ENCODE assay signal across 6 cellular contexts in the genomic region with DNA sequence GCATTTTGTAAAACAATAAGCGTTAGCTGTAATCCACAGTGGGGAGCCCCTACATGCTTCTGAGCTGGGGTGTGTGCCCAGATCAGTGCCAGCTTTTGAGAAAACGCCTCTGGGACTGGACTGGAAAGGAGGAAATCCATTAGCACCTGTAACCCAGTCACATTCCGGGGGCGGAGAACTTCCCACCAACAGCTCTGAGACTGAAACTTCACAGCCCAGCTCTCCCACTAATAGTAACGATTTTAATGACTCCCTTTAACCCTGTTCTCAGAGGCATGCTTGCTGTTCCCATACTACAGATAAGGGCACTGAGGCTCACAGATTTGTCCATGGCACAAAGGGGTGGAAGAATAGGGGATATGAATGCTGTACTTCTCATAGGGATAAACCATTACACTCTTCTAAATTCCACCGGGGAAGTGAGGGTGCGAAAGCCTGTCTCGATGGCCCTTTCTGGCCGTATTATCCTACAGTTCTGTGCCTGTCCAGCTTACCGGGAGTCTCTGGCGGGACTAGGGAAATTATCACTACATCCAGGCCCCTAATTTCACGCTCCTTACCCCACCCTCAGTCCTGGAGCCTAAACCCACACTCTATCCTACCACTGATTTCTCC. TPM values are rescaled to one million over a fixed set of nuclear protein-coding genes. Genes with fewer than 3 reads are reported as not detected.
A peak's percentile ranks its signal among the peaks of the same experiment; 100 is the strongest.
DNase-seq lines count a peak whose midpoint lies in the region; ATAC-seq, FAIRE-seq and TF ChIP-seq lines count a peak whose summit lies in the region.

No MANE protein-coding gene starts in this region.

- DNase-seq in GM12891 (ENCODE audit: insufficient read length, low spot score) (no peak), HepG2 (ENCODE audit: low spot score) (no peak), inferior parietal cortex (ENCODE audit: extremely low spot score) (no peak)
- DNase-seq in activated CD4-positive, alpha-beta memory T cell treated with anti-CD3 and anti-CD28 coated beads for 36 hours, result peak; percentile 54
- DNase-seq in effector CD8-positive, alpha-beta T cell (lab: John Stamatoyannopoulos, UW), result no peak

- no peaks in the 10 kb centered on the region for H3K36me3 ChIP-seq in HepG2 (replicated peaks in 1 of 2; ENCODE audit: control insufficient read depth in 1 of 2, insufficient read depth in 2 of 2, low read length in 2 of 2)

- TF ChIP-seq RAD21 in HepG2 (CRISPR knock-in tag; IDR thresholded peaks at IDR 0.05), result no peak

- H3K4me2 ChIP-seq in HepG2 (ENCODE audit: low read depth, low read length), result peak overlapping the region; percentile 90

- peak; percentile 68 for FAIRE-seq in GM12891 (lab: Jason Lieb, UNC)
- FAIRE-seq in HepG2 (lab: Jason Lieb, UNC), result no peak

- no peaks in the 10 kb centered on the region for H3K9me3 ChIP-seq in HepG2 (ENCODE audit: low read length)

- TSS peak; percentile 73 for BruUV-seq in HepG2 (replicated peaks; lab: Mats Ljungman, UMichigan)

- H3K27me3 ChIP-seq in HepG2 (ENCODE audit: control insufficient read depth in 1 of 2, insufficient read depth in 2 of 2, low read length in 2 of 2), result peaks cover 0 to 4% of the 10 kb centered on the region in 2 experiments; a peak in 1 of 5 replicates

- H2AFZ ChIP-seq in HepG2 (ENCODE audit: low read length), result no peak overlapping the region

- peaks cover 4% of the 10 kb centered on the region for H3K36me3 Mint-ChIP-seq in activated CD4-positive, alpha-beta memory T cell treated with anti-CD3 and anti-CD28 coated beads for 36 hours

- TF ChIP-seq POLR2A in GM12891 (IDR thresholded peaks at IDR 0.05; ENCODE audit: low read depth, low read length) (no peak), HepG2 (IDR thresholded peaks at IDR 0.05; ENCODE audit: insufficient read depth in 1 of 2, low read depth in 2 of 2, low read length in 2 of 2) (no peak)

- POLR2A ChIA-PET in activated CD4-positive, alpha-beta memory T cell treated with anti-CD3 and anti-CD28 coated beads for 36 hours (lab: Charles Lee), result interaction anchor here (0.5 to 2.3 kb wide), 7 partner anchors 10 to 126 kb away, joined by 3 to 19 read pairs (median 4); a partner anchor contains a TSS
- POLR2A ChIA-PET in HepG2 (lab: Yijun Ruan, JAX), result interaction anchor here (1.7 to 2.9 kb wide), 5 partner anchors 9 to 40 kb away, joined by 12 to 33 read pairs (median 25); a partner anchor contains a TSS

- in situ Hi-C loops in HepG2 (cut with HindIII; ENCODE audit: extremely low pct_ligation_motif_present, low pct_unique_long_range_greater_than_20kb), result no loop called here

- ATAC-seq in HepG2, result peak; percentile 9; the same call in 1 of the 3 replicates
- ATAC-seq in GM19397 (IDR thresholded peaks at IDR 0.05; ENCODE audit: unreplicated experiment), result no peak

- H3K27ac Mint-ChIP-seq in activated CD4-positive, alpha-beta memory T cell treated with anti-CD3 and anti-CD28 coated beads for 36 hours, result peak overlapping the region; percentile 81

- peak overlapping the region; percentile 98 for H3K4me3 Mint-ChIP-seq in activated CD4-positive, alpha-beta memory T cell treated with anti-CD3 and anti-CD28 coated beads for 36 hours

- peaks cover 30% of the 10 kb centered on the region for H3K4me1 Mint-ChIP-seq in activated CD4-positive, alpha-beta memory T cell treated with anti-CD3 and anti-CD28 coated beads for 36 hours (ENCODE audit: low read depth)

- CTCF ChIA-PET in activated CD4-positive, alpha-beta memory T cell treated with anti-CD3 and anti-CD28 coated beads for 36 hours (lab: Charles Lee), result interaction anchor here (1.0 to 2.6 kb wide), 7 partner anchors 13 to 172 kb away, joined by 5 to 19 read pairs (median 9); a partner anchor contains a TSS
- CTCF ChIA-PET in HepG2 (lab: Yijun Ruan, JAX; ENCODE audit: low intra/inter-chr PET ratio, low total read pairs), result no interaction called here

- H3K4me3 ChIP-seq in HepG2 (replicated peaks in 1 of 3; ENCODE audit: insufficient read depth in 1 of 3, low read depth in 2 of 3, low read length in 3 of 3), result peak overlapping the region; percentile 85 to 94 (median 90)

- peak overlapping the region; percentile 90 for H3K9ac ChIP-seq in HepG2 (ENCODE audit: insufficient read depth, low read depth, low read length)

- 13% methylated on average over 7 of the region's 12 CpGs for WGBS in HepG2 (ENCODE audit: low lambda C conversion rate)

- TF ChIP-seq EP300 in HepG2 (IDR thresholded peaks at IDR 0.05; ENCODE audit: low read depth in 2 of 2, low read length in 2 of 2) (no peak), HepG2 (CRISPR knock-in tag; IDR thresholded peaks at IDR 0.05; ENCODE audit: borderline replicate concordance) (no peak)

- H3K79me2 ChIP-seq in HepG2 (ENCODE audit: insufficient read depth, low read length), result peaks cover 32% of the 10 kb centered on the region

- no peaks in the 10 kb centered on the region for H3K9me3 Mint-ChIP-seq in activated CD4-positive, alpha-beta memory T cell treated with anti-CD3 and anti-CD28 coated beads for 36 hours

- no peak for TF ChIP-seq CTCF in HepG2 (CRISPR knock-in tag; IDR thresholded peaks at IDR 0.05)

- peak overlapping the region; percentile 50 for H3K27ac ChIP-seq in HepG2 (ENCODE audit: extremely low read length, insufficient read depth, low read length)

- intact Hi-C loops in activated CD4-positive, alpha-beta memory T cell treated with anti-CD3 and anti-CD28 coated beads for 36 hours (cut with micrococcal nuclease), result loop anchor here (1.0 to 2.0 kb wide), 3 partner anchors 13 to 39 kb away; a partner anchor contains a TSS
- intact Hi-C loops in HepG2 (cut with micrococcal nuclease; ENCODE audit: unreplicated experiment), result loop anchor here (5.0 kb wide), 1 partner anchor 37 kb away; a partner anchor contains a TSS

- no peaks in the 10 kb centered on the region for H4K20me1 ChIP-seq in HepG2 (ENCODE audit: insufficient read depth, low read length)

- no peaks in the 10 kb centered on the region for H3K27me3 Mint-ChIP-seq in activated CD4-positive, alpha-beta memory T cell treated with anti-CD3 and anti-CD28 coated beads for 36 hours

- H3K4me1 ChIP-seq in HepG2 (ENCODE audit: insufficient read depth, low read length), result peaks cover 39% of the 10 kb centered on the region

RNA-seq across cellular contexts. Expression of a gene that starts 0.8 kb away (rescaled TPM):
- polyA plus RNA-seq in GM12891 (2012; ENCODE audit: low read depth, missing spikeins), result 13.4 TPM
- 10 to 100 TPM; 26.1 to 29.4 TPM for total RNA-seq in activated CD4-positive, alpha-beta memory T cell treated with anti-CD3 and anti-CD28 coated beads for 36 hours
- total RNA-seq in HepG2 (2016; rRNA removed; fragmentation: Illumina TruSeq; extraction: Trizol), result 4.7 and 6.2 TPM in 2 replicates
- 0.79 and 1.0 TPM in 2 replicates for total RNA-seq in HepG2 (2016; cell fraction: cytosol; rRNA removed; fragmentation: Illumina TruSeq; extraction: Trizol; ENCODE audit: low read depth)
- 4.3 and 6.5 TPM in 2 replicates for total RNA-seq in HepG2 (2016; cell fraction: insoluble cytoplasmic fraction; rRNA removed; fragmentation: Illumina TruSeq; extraction: Trizol)
- total RNA-seq in HepG2 (2016; cell fraction: membrane; rRNA removed; fragmentation: Illumina TruSeq; extraction: Trizol), result 3.4 and 3.8 TPM in 2 replicates
- 5.8 and 7.5 TPM in 2 replicates for total RNA-seq in HepG2 (2016; cell fraction: nucleus; rRNA removed; fragmentation: Illumina TruSeq; extraction: Trizol)
- 6.4 TPM in 2 replicates for polyA plus RNA-seq in HepG2 (2011; rRNA removed)
- 3.1 and 5.2 TPM in 2 replicates for polyA plus RNA-seq in HepG2 (2011; cell fraction: cytosol; rRNA removed)
- 33.3 and 34.2 TPM in 2 replicates for polyA plus RNA-seq in HepG2 (2011; cell fraction: nucleus; rRNA removed)
- polyA plus RNA-seq in HepG2 (2012), result 4.1 and 4.3 TPM in 2 replicates
- polyA plus RNA-seq in HepG2 (2016; cell fraction: cytosol; fragmentation: Illumina TruSeq; extraction: Trizol; ENCODE audit: low read depth), result 0.69 and 0.73 TPM in 2 replicates
- polyA plus RNA-seq in HepG2 (2016; cell fraction: insoluble cytoplasmic fraction; fragmentation: Illumina TruSeq; extraction: Trizol; ENCODE audit: low read depth), result 4.4 and 6.5 TPM in 2 replicates
- polyA plus RNA-seq in HepG2 (2016; cell fraction: membrane; fragmentation: Illumina TruSeq; extraction: Trizol; ENCODE audit: low read depth), result 2.3 and 3.0 TPM in 2 replicates
- 16.3 and 19.5 TPM in 2 replicates for polyA plus RNA-seq in HepG2 (2016; cell fraction: nucleus; fragmentation: Illumina TruSeq; extraction: Trizol; ENCODE audit: insufficient read depth, low read depth)
- 4.6 and 6.2 TPM in 2 replicates for polyA minus RNA-seq in HepG2 (2011; rRNA and poly(A)+ RNA removed; ENCODE audit: low replicate concordance)
- 5.1 TPM in 2 replicates for polyA minus RNA-seq in HepG2 (2011; cell fraction: cytosol; rRNA and poly(A)+ RNA removed)
- polyA minus RNA-seq in HepG2 (2011; cell fraction: nucleus; rRNA and poly(A)+ RNA removed), result 7.6 and 9.7 TPM in 2 replicates

RNA-seq across cellular contexts. Expression of a gene that starts 3.4 kb away (rescaled TPM):
- polyA plus RNA-seq in GM12891 (2012; ENCODE audit: low read depth, missing spikeins), result 0.05 TPM
- total RNA-seq in activated CD4-positive, alpha-beta memory T cell treated with anti-CD3 and anti-CD28 coated beads for 36 hours, result not detected
- not detected in 2 replicates for total RNA-seq in HepG2 (2016; rRNA removed; fragmentation: Illumina TruSeq; extraction: Trizol)
- total RNA-seq in HepG2 (2016; cell fraction: cytosol; rRNA removed; fragmentation: Illumina TruSeq; extraction: Trizol; ENCODE audit: low read depth), result not detected in 2 replicates
- not detected in 2 replicates for total RNA-seq in HepG2 (2016; cell fraction: insoluble cytoplasmic fraction; rRNA removed; fragmentation: Illumina TruSeq; extraction: Trizol)
- total RNA-seq in HepG2 (2016; cell fraction: membrane; rRNA removed; fragmentation: Illumina TruSeq; extraction: Trizol), result not detected in 2 replicates
- total RNA-seq in HepG2 (2016; cell fraction: nucleus; rRNA removed; fragmentation: Illumina TruSeq; extraction: Trizol), result not detected in 2 replicates
- not detected in 2 replicates for polyA plus RNA-seq in HepG2 (2011; rRNA removed)
- polyA plus RNA-seq in HepG2 (2011; cell fraction: cytosol; rRNA removed), result 0.03 TPM in 2 replicates
- 0.10 TPM in 2 replicates for polyA plus RNA-seq in HepG2 (2011; cell fraction: nucleus; rRNA removed)
- 0.07 TPM in 1 of 2 replicates, not detected in the other for polyA plus RNA-seq in HepG2 (2012)
- not detected in 2 replicates for polyA plus RNA-seq in HepG2 (2016; cell fraction: cytosol; fragmentation: Illumina TruSeq; extraction: Trizol; ENCODE audit: low read depth)
- polyA plus RNA-seq in HepG2 (2016; cell fraction: insoluble cytoplasmic fraction; fragmentation: Illumina TruSeq; extraction: Trizol; ENCODE audit: low read depth), result not detected in 2 replicates
- polyA plus RNA-seq in HepG2 (2016; cell fraction: membrane; fragmentation: Illumina TruSeq; extraction: Trizol; ENCODE audit: low read depth), result not detected in 2 replicates
- not detected in 2 replicates for polyA plus RNA-seq in HepG2 (2016; cell fraction: nucleus; fragmentation: Illumina TruSeq; extraction: Trizol; ENCODE audit: insufficient read depth, low read depth)
- 0.09 TPM in 1 of 2 replicates, not detected in the other for polyA minus RNA-seq in HepG2 (2011; rRNA and poly(A)+ RNA removed; ENCODE audit: low replicate concordance)
- not detected in 2 replicates for polyA minus RNA-seq in HepG2 (2011; cell fraction: cytosol; rRNA and poly(A)+ RNA removed)
- polyA minus RNA-seq in HepG2 (2011; cell fraction: nucleus; rRNA and poly(A)+ RNA removed), result not detected in 2 replicates

RNA-seq across cellular contexts. Expression of a gene that starts 37.4 kb away (rescaled TPM):
- polyA plus RNA-seq in GM12891 (2012; ENCODE audit: low read depth, missing spikeins), result 10.8 TPM
- 10 to 100 TPM; 13.8 to 16.8 TPM for total RNA-seq in activated CD4-positive, alpha-beta memory T cell treated with anti-CD3 and anti-CD28 coated beads for 36 hours
- total RNA-seq in HepG2 (2016; rRNA removed; fragmentation: Illumina TruSeq; extraction: Trizol), result 6.8 and 16.0 TPM in 2 replicates
- total RNA-seq in HepG2 (2016; cell fraction: cytosol; rRNA removed; fragmentation: Illumina TruSeq; extraction: Trizol; ENCODE audit: low read depth), result 4.4 and 5.8 TPM in 2 replicates
- 6.7 and 15.7 TPM in 2 replicates for total RNA-seq in HepG2 (2016; cell fraction: insoluble cytoplasmic fraction; rRNA removed; fragmentation: Illumina TruSeq; extraction: Trizol)
- total RNA-seq in HepG2 (2016; cell fraction: membrane; rRNA removed; fragmentation: Illumina TruSeq; extraction: Trizol), result 6.8 and 7.4 TPM in 2 replicates
- total RNA-seq in HepG2 (2016; cell fraction: nucleus; rRNA removed; fragmentation: Illumina TruSeq; extraction: Trizol), result 14.0 and 17.9 TPM in 2 replicates
- 19.1 and 24.8 TPM in 2 replicates for polyA plus RNA-seq in HepG2 (2011; rRNA removed)
- polyA plus RNA-seq in HepG2 (2011; cell fraction: cytosol; rRNA removed), result 19.1 and 26.2 TPM in 2 replicates
- 44.7 and 47.6 TPM in 2 replicates for polyA plus RNA-seq in HepG2 (2011; cell fraction: nucleus; rRNA removed)
- polyA plus RNA-seq in HepG2 (2012), result 18.7 and 23.6 TPM in 2 replicates
- polyA plus RNA-seq in HepG2 (2016; cell fraction: cytosol; fragmentation: Illumina TruSeq; extraction: Trizol; ENCODE audit: low read depth), result 5.3 and 6.3 TPM in 2 replicates
- 8.0 and 9.0 TPM in 2 replicates for polyA plus RNA-seq in HepG2 (2016; cell fraction: insoluble cytoplasmic fraction; fragmentation: Illumina TruSeq; extraction: Trizol; ENCODE audit: low read depth)
- polyA plus RNA-seq in HepG2 (2016; cell fraction: membrane; fragmentation: Illumina TruSeq; extraction: Trizol; ENCODE audit: low read depth), result 7.9 and 8.3 TPM in 2 replicates
- polyA plus RNA-seq in HepG2 (2016; cell fraction: nucleus; fragmentation: Illumina TruSeq; extraction: Trizol; ENCODE audit: insufficient read depth, low read depth), result 35.2 and 45.7 TPM in 2 replicates
- 22.5 and 49.4 TPM in 2 replicates for polyA minus RNA-seq in HepG2 (2011; rRNA and poly(A)+ RNA removed; ENCODE audit: low replicate concordance)
- polyA minus RNA-seq in HepG2 (2011; cell fraction: cytosol; rRNA and poly(A)+ RNA removed), result 17.0 and 21.9 TPM in 2 replicates
- polyA minus RNA-seq in HepG2 (2011; cell fraction: nucleus; rRNA and poly(A)+ RNA removed), result 8.1 and 8.9 TPM in 2 replicates

RNA-seq across cellular contexts. Expression of a gene that starts 38.1 kb away (rescaled TPM):
- polyA plus RNA-seq in GM12891 (2012; ENCODE audit: low read depth, missing spikeins), result 683 TPM
- total RNA-seq in activated CD4-positive, alpha-beta memory T cell treated with anti-CD3 and anti-CD28 coated beads for 36 hours, result 100 to 1,000 TPM; 789 TPM
- total RNA-seq in HepG2 (2016; rRNA removed; fragmentation: Illumina TruSeq; extraction: Trizol), result 485 and 593 TPM in 2 replicates
- total RNA-seq in HepG2 (2016; cell fraction: cytosol; rRNA removed; fragmentation: Illumina TruSeq; extraction: Trizol; ENCODE audit: low read depth), result 546 and 637 TPM in 2 replicates
- 493 and 623 TPM in 2 replicates for total RNA-seq in HepG2 (2016; cell fraction: insoluble cytoplasmic fraction; rRNA removed; fragmentation: Illumina TruSeq; extraction: Trizol)
- 348 and 425 TPM in 2 replicates for total RNA-seq in HepG2 (2016; cell fraction: membrane; rRNA removed; fragmentation: Illumina TruSeq; extraction: Trizol)
- total RNA-seq in HepG2 (2016; cell fraction: nucleus; rRNA removed; fragmentation: Illumina TruSeq; extraction: Trizol), result 161 and 163 TPM in 2 replicates
- polyA plus RNA-seq in HepG2 (2011; rRNA removed), result 284 and 299 TPM in 2 replicates
- polyA plus RNA-seq in HepG2 (2011; cell fraction: cytosol; rRNA removed), result 310 and 320 TPM in 2 replicates
- polyA plus RNA-seq in HepG2 (2011; cell fraction: nucleus; rRNA removed), result 64.5 and 68.4 TPM in 2 replicates
- 162 and 279 TPM in 2 replicates for polyA plus RNA-seq in HepG2 (2012)
- polyA plus RNA-seq in HepG2 (2016; cell fraction: cytosol; fragmentation: Illumina TruSeq; extraction: Trizol; ENCODE audit: low read depth), result 325 and 406 TPM in 2 replicates
- polyA plus RNA-seq in HepG2 (2016; cell fraction: insoluble cytoplasmic fraction; fragmentation: Illumina TruSeq; extraction: Trizol; ENCODE audit: low read depth), result 334 and 359 TPM in 2 replicates
- 194 and 247 TPM in 2 replicates for polyA plus RNA-seq in HepG2 (2016; cell fraction: membrane; fragmentation: Illumina TruSeq; extraction: Trizol; ENCODE audit: low read depth)
- 168 and 190 TPM in 2 replicates for polyA plus RNA-seq in HepG2 (2016; cell fraction: nucleus; fragmentation: Illumina TruSeq; extraction: Trizol; ENCODE audit: insufficient read depth, low read depth)
- polyA minus RNA-seq in HepG2 (2011; rRNA and poly(A)+ RNA removed; ENCODE audit: low replicate concordance), result 51.2 and 102 TPM in 2 replicates
- 47.3 and 47.6 TPM in 2 replicates for polyA minus RNA-seq in HepG2 (2011; cell fraction: cytosol; rRNA and poly(A)+ RNA removed)
- 25.2 and 32.9 TPM in 2 replicates for polyA minus RNA-seq in HepG2 (2011; cell fraction: nucleus; rRNA and poly(A)+ RNA removed)

RNA-seq across cellular contexts. Expression of a gene that starts 39.2 kb away (rescaled TPM):
- polyA plus RNA-seq in GM12891 (2012; ENCODE audit: low read depth, missing spikeins), result 3.7 TPM
- 1 to 10 TPM; 2.3 to 2.4 TPM for total RNA-seq in activated CD4-positive, alpha-beta memory T cell treated with anti-CD3 and anti-CD28 coated beads for 36 hours
- total RNA-seq in HepG2 (2016; rRNA removed; fragmentation: Illumina TruSeq; extraction: Trizol), result 8.2 and 10.5 TPM in 2 replicates
- total RNA-seq in HepG2 (2016; cell fraction: cytosol; rRNA removed; fragmentation: Illumina TruSeq; extraction: Trizol; ENCODE audit: low read depth), result 1.3 and 1.5 TPM in 2 replicates
- total RNA-seq in HepG2 (2016; cell fraction: insoluble cytoplasmic fraction; rRNA removed; fragmentation: Illumina TruSeq; extraction: Trizol), result 7.3 and 10.6 TPM in 2 replicates
- 4.0 and 4.6 TPM in 2 replicates for total RNA-seq in HepG2 (2016; cell fraction: membrane; rRNA removed; fragmentation: Illumina TruSeq; extraction: Trizol)
- 6.6 and 7.6 TPM in 2 replicates for total RNA-seq in HepG2 (2016; cell fraction: nucleus; rRNA removed; fragmentation: Illumina TruSeq; extraction: Trizol)
- polyA plus RNA-seq in HepG2 (2011; rRNA removed), result 7.7 and 8.8 TPM in 2 replicates
- 3.7 and 8.8 TPM in 2 replicates for polyA plus RNA-seq in HepG2 (2011; cell fraction: cytosol; rRNA removed)
- 42.0 and 54.7 TPM in 2 replicates for polyA plus RNA-seq in HepG2 (2011; cell fraction: nucleus; rRNA removed)
- polyA plus RNA-seq in HepG2 (2012), result 3.5 and 3.6 TPM in 2 replicates
- 1.6 and 2.0 TPM in 2 replicates for polyA plus RNA-seq in HepG2 (2016; cell fraction: cytosol; fragmentation: Illumina TruSeq; extraction: Trizol; ENCODE audit: low read depth)
- 12.0 and 14.3 TPM in 2 replicates for polyA plus RNA-seq in HepG2 (2016; cell fraction: insoluble cytoplasmic fraction; fragmentation: Illumina TruSeq; extraction: Trizol; ENCODE audit: low read depth)
- polyA plus RNA-seq in HepG2 (2016; cell fraction: membrane; fragmentation: Illumina TruSeq; extraction: Trizol; ENCODE audit: low read depth), result 3.6 and 4.7 TPM in 2 replicates
- polyA plus RNA-seq in HepG2 (2016; cell fraction: nucleus; fragmentation: Illumina TruSeq; extraction: Trizol; ENCODE audit: insufficient read depth, low read depth), result 20.0 and 20.3 TPM in 2 replicates
- polyA minus RNA-seq in HepG2 (2011; rRNA and poly(A)+ RNA removed; ENCODE audit: low replicate concordance), result 6.7 and 12.9 TPM in 2 replicates
- polyA minus RNA-seq in HepG2 (2011; cell fraction: cytosol; rRNA and poly(A)+ RNA removed), result 6.0 and 6.6 TPM in 2 replicates
- polyA minus RNA-seq in HepG2 (2011; cell fraction: nucleus; rRNA and poly(A)+ RNA removed), result 8.2 and 8.5 TPM in 2 replicates
